22 cellular contexts compared by ENCODE assay signal in genomic region chr4:112840619-112841018, GRCh38.
"Had no signal": no experiment of that assay in that cellular context is flagged by ENCODE, and none has a peak within 500 bp of the region (broad histone marks: within the 10 kb centered on the region; RNA-seq: fewer than 3 reads in every experiment).

No MANE protein-coding gene starts in this region.

- H3K4me2 ChIP-seq: smooth muscle cell had no signal

- H3K4me1 ChIP-seq: prostate gland, right atrium auricular region, stomach, thyroid gland had no signal

- H3K27ac Mint-ChIP-seq: memory B cell; mesothelial cell of epicardium; naive thymus-derived CD4-positive, alpha-beta T cell; nephron; type B pancreatic cell had no signal

- H3K36me3 ChIP-seq: prostate gland, right atrium auricular region, stomach, thyroid gland had no signal

- ATAC-seq: left lobe of liver; mucosa of descending colon; naive thymus-derived CD4-positive, alpha-beta T cell; sciatic nerve had no signal

- H3K27ac ChIP-seq: prostate gland, right atrium auricular region, stomach, thyroid gland had no signal

- H3K27me3 ChIP-seq: right atrium auricular region, stomach, thyroid gland had no signal

- H3K4me3 Mint-ChIP-seq: memory B cell; mesothelial cell of epicardium; naive thymus-derived CD4-positive, alpha-beta T cell; nephron; type B pancreatic cell had no signal

- H3K36me3 Mint-ChIP-seq: naive thymus-derived CD4-positive, alpha-beta T cell; type B pancreatic cell had no signal

- DNase-seq: cortex of kidney; head of caudate nucleus; mucosa of descending colon; naive thymus-derived CD4-positive, alpha-beta T cell; nucleus accumbens; stimulated activated CD4-positive, alpha-beta T cell treated with anti-CD3 and anti-CD28 coated beads, Interleukin-12 subunit alpha, Interleukin-12 subunit beta, amount 100 ng/mL, for 4 hours; stimulated activated CD4-positive, alpha-beta T cell treated with anti-CD3 and anti-CD28 coated beads, Interleukin-1b, Interleukin-23, amount 100 ng/mL, for 48 hours; stimulated activated CD4-positive, alpha-beta T cell treated with anti-CD3 and anti-CD28 coated beads, Interleukin-4, amount 100 ng/mL, for 1 hour; stimulated activated CD8-positive, alpha-beta memory T cell treated with anti-CD3 and anti-CD28 coated beads, Interleukin-4, amount 100 ng/mL, for 48 hours; stimulated activated naive CD4-positive, alpha-beta T cell treated with Interleukin-2 at 50 U/mL for 16 hours; stomach; thyroid gland had no signal

- H3K9me3 ChIP-seq: mucosa of descending colon, prostate gland, right atrium auricular region, thyroid gland had no signal

- H3K27me3 Mint-ChIP-seq: memory B cell, type B pancreatic cell had no signal

- H3K4me1 Mint-ChIP-seq: mesothelial cell of epicardium; naive thymus-derived CD4-positive, alpha-beta T cell; nephron had no signal

- H3K4me3 ChIP-seq: lung, mucosa of descending colon, prostate gland, right atrium auricular region, smooth muscle cell, stomach, thyroid gland had no signal
